8 cellular contexts compared by ENCODE assay signal in the genomic region with DNA sequence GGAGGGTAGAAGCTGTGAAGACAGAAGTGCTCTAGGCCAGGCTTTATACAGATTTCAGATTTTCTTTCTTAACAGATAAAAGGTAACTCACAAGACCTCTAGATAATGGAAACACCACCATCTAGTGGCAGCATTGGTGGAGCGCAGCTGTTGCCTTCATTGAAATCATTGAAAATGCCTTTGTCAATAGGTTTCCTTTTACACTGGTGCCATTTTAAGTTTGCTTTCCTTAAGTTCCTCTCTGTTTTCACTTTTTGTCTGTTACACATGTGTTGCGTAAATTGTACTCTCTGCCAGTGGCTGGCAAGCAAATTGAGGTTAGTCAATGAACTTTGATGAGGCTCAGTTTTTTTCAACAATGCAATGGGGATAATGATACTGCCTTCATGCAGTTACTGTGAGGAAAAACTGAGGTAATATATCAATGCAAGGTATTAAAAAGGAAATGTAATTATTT. TPM values are rescaled to one million over a fixed set of nuclear protein-coding genes. Genes with fewer than 3 reads are reported as not detected.
DNase-seq lines count a peak whose midpoint lies in the region; ATAC-seq and TF ChIP-seq lines count a peak whose summit lies in the region.

No MANE protein-coding gene starts in this region.

- H3K9me3 Mint-ChIP-seq in CD14-positive monocyte (peaks cover 0 to 20% (median 9%) of the 10 kb centered on the region in 7 donors), progenitor cell of endocrine pancreas (ENCODE audit: low read depth) (peaks cover 21% of the 10 kb centered on the region)
- H3K9me3 Mint-ChIP-seq in activated naive CD4-positive, alpha-beta T cell treated with anti-CD3 and anti-CD28 coated beads, Interleukin-2, amount 10 ng/mL, durations not matched to agents 7 days and 5 days: peaks cover 2% of the 10 kb centered on the region

- peaks cover 22% of the 10 kb centered on the region for H3K4me1 Mint-ChIP-seq in CD14-positive monocyte
- peaks cover 2% of the 10 kb centered on the region for H3K4me1 Mint-ChIP-seq in activated naive CD4-positive, alpha-beta T cell treated with anti-CD3 and anti-CD28 coated beads, Interleukin-2, amount 10 ng/mL, durations not matched to agents 7 days and 5 days
- H3K4me1 Mint-ChIP-seq in progenitor cell of endocrine pancreas (ENCODE audit: low read depth): peaks cover 4% of the 10 kb centered on the region

- TF ChIP-seq CTCF in CD14-positive monocyte (IDR thresholded peaks at IDR 0.05) (peak; percentile 93), progenitor cell of endocrine pancreas (IDR thresholded peaks at IDR 0.05; ENCODE audit: unreplicated experiment) (peak; percentile 96), uterus (IDR thresholded peaks at IDR 0.05) (peak; percentile 80 to 87 (median 84))

- intact Hi-C loops in CD14-positive monocyte (cut with micrococcal nuclease) (loop anchor here (2.0 to 5.0 kb wide), 2 partner anchors 670 to 676 kb away; no protein-coding TSS in a partner anchor), head of caudate nucleus (cut with DNase I) (loop anchor here (10.0 kb wide), 1 partner anchor 668 kb away; no protein-coding TSS in a partner anchor), uterus (cut with DNase I; ENCODE audit: low total_unique reads) (loop anchor here (10.0 kb wide), 1 partner anchor 678 kb away; no protein-coding TSS in a partner anchor)

- DNase-seq in CD14-positive monocyte (ENCODE audit: low spot score) (peak; percentile 68), NCI-H1092 treated with DMSO at 0.1 percent for 48 hours (lab: John Stamatoyannopoulos, UW) (peak; percentile 57), head of caudate nucleus (peak; percentile 12 to 93 (median 78)), progenitor cell of endocrine pancreas (ENCODE audit: low spot score, unreplicated experiment) (peak; percentile 52), uterus (peak; percentile 58 to 65)
- peak; percentile 86 for DNase-seq in activated naive CD4-positive, alpha-beta T cell treated with anti-CD3 and anti-CD28 coated beads, Interleukin-2, amount 10 ng/mL, durations not matched to agents 7 days and 5 days

- H3K4me3 Mint-ChIP-seq in CD14-positive monocyte (no peak overlapping the region), progenitor cell of endocrine pancreas (ENCODE audit: low read depth) (no peak overlapping the region)
- H3K4me3 Mint-ChIP-seq in activated naive CD4-positive, alpha-beta T cell treated with anti-CD3 and anti-CD28 coated beads, Interleukin-2, amount 10 ng/mL, durations not matched to agents 7 days and 5 days: no peak overlapping the region

- H3K9me3 ChIP-seq in uterus: no peaks in the 10 kb centered on the region

- no peak overlapping the region for H3K4me3 ChIP-seq in uterus

- ATAC-seq in GM21528 (IDR thresholded peaks at IDR 0.05; ENCODE audit: low FRiP score, unreplicated experiment): peak; percentile 64
- ATAC-seq in SK-N-SH treated with all-trans-retinoic acid at 6 μM for 48 hours: peak; percentile 89

- TF ChIP-seq POLR2A in uterus (IDR thresholded peaks at IDR 0.05): no peak

- CTCF ChIA-PET in activated naive CD4-positive, alpha-beta T cell treated with anti-CD3 and anti-CD28 coated beads, Interleukin-2, amount 10 ng/mL, durations not matched to agents 7 days and 5 days (lab: Charles Lee): interaction anchor here (0.6 to 6.0 kb wide), 17 partner anchors 15 to 851 kb away, joined by 3 to 50 read pairs (median 3); partner anchors contain the start of gene SLC41A2

- H3K4me1 ChIP-seq in uterus: no peaks in the 10 kb centered on the region

- H3K36me3 ChIP-seq in uterus: no peaks in the 10 kb centered on the region

- no peaks in the 10 kb centered on the region for H3K27me3 Mint-ChIP-seq in CD14-positive monocyte (ENCODE audit: low read depth in 3 of 3)
- H3K27me3 Mint-ChIP-seq in activated naive CD4-positive, alpha-beta T cell treated with anti-CD3 and anti-CD28 coated beads, Interleukin-2, amount 10 ng/mL, durations not matched to agents 7 days and 5 days: peaks cover 8% of the 10 kb centered on the region
- H3K27me3 Mint-ChIP-seq in progenitor cell of endocrine pancreas: no peaks in the 10 kb centered on the region

- no peak overlapping the region for H3K27ac ChIP-seq in uterus

- peaks cover 3 to 17% of the 10 kb centered on the region in 2 donors for H3K36me3 Mint-ChIP-seq in CD14-positive monocyte
- peaks cover 9% of the 10 kb centered on the region for H3K36me3 Mint-ChIP-seq in activated naive CD4-positive, alpha-beta T cell treated with anti-CD3 and anti-CD28 coated beads, Interleukin-2, amount 10 ng/mL, durations not matched to agents 7 days and 5 days
- peaks cover 1% of the 10 kb centered on the region for H3K36me3 Mint-ChIP-seq in progenitor cell of endocrine pancreas (ENCODE audit: insufficient read depth)

- no peaks in the 10 kb centered on the region for H3K27me3 ChIP-seq in uterus

- H3K27ac Mint-ChIP-seq in CD14-positive monocyte (peak overlapping the region in 4 of 7 donors; percentile 32 to 82 (median 54)), progenitor cell of endocrine pancreas (no peak overlapping the region)
- H3K27ac Mint-ChIP-seq in activated naive CD4-positive, alpha-beta T cell treated with anti-CD3 and anti-CD28 coated beads, Interleukin-2, amount 10 ng/mL, durations not matched to agents 7 days and 5 days: no peak overlapping the region

TF ChIP-seq in SK-N-SH treated with all-trans-retinoic acid at 6 μM for 48 hours, 23 proteins besides CTCF, POLR2A, EP300 and RAD21:
- TF ChIP-seq PPARA (CRISPR knock-in tag; IDR thresholded peaks at IDR 0.05; ENCODE audit: borderline replicate concordance) (no peak), ZFP3 (CRISPR knock-in tag; IDR thresholded peaks at IDR 0.05) (no peak), GLIS3 (CRISPR knock-in tag; IDR thresholded peaks at IDR 0.05) (no peak), TCF4 (CRISPR knock-in tag; IDR thresholded peaks at IDR 0.05; ENCODE audit: borderline replicate concordance) (no peak), PATZ1 (CRISPR knock-in tag; IDR thresholded peaks at IDR 0.05; ENCODE audit: borderline replicate concordance) (no peak), CSDC2 (CRISPR knock-in tag; IDR thresholded peaks at IDR 0.05) (no peak), OSR1 (CRISPR knock-in tag; IDR thresholded peaks at IDR 0.05) (no peak), ESRRG (CRISPR knock-in tag; IDR thresholded peaks at IDR 0.05) (no peak), POU6F1 (CRISPR knock-in tag; IDR thresholded peaks at IDR 0.05; ENCODE audit: borderline replicate concordance, low read depth) (no peak), SNAI2 (CRISPR knock-in tag; IDR thresholded peaks at IDR 0.05) (no peak), RARB (CRISPR knock-in tag; IDR thresholded peaks at IDR 0.05) (no peak), ZC3H10 (CRISPR knock-in tag; IDR thresholded peaks at IDR 0.05) (no peak), ZNF70 (CRISPR knock-in tag; IDR thresholded peaks at IDR 0.05) (no peak)
- TF ChIP-seq, protein P1, sequence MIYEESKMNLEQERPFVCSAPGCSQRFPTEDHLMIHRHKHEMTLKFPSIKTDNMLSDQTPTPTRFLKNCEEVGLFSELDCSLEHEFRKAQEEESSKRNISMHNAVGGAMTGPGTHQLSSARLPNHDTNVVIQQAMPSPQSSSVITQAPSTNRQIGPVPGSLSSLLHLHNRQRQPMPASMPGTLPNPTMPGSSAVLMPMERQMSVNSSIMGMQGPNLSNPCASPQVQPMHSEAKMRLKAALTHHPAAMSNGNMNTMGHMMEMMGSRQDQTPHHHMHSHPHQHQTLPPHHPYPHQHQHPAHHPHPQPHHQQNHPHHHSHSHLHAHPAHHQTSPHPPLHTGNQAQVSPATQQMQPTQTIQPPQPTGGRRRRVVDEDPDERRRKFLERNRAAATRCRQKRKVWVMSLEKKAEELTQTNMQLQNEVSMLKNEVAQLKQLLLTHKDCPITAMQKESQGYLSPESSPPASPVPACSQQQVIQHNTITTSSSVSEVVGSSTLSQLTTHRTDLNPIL (CRISPR knock-in tag; IDR thresholded peaks at IDR 0.05; ENCODE audit: low read depth): no peak
TF ChIP-seq in SK-N-SH treated with all-trans-retinoic acid at 6 μM for 48 hours: peak in this region for 0.

RNA-seq across cellular contexts. Expression of gene ALDH1L2, which starts 31.1 kb away (rescaled TPM):
- polyA plus RNA-seq in CD14-positive monocyte: under 1 TPM in 1 of 2 donors, not detected in 1; 0.03 TPM
- total RNA-seq in progenitor cell of endocrine pancreas (0.69 and 1.5 TPM in 2 replicates), uterus (10 to 100 TPM in 1 of 4 donors, 1 to 10 TPM in 2, under 1 TPM in 1; 0.77 to 21.4 (median 3.0) TPM)

RNA-seq across cellular contexts. Expression of gene WASHC4, which starts 54.4 kb away (rescaled TPM):
- polyA plus RNA-seq in CD14-positive monocyte: 10 to 100 TPM; 69.0 to 95.3 TPM
- total RNA-seq in progenitor cell of endocrine pancreas (50.1 and 52.7 TPM in 2 replicates), uterus (100 to 1,000 TPM in 1 of 4 donors, 10 to 100 TPM in 3; 44.1 to 162 (median 59.9) TPM)

Comparison
In these comparisons a context has a peak if more than half of its experiments do, and no peak if none do; other contexts are left out.
1. H3K27ac Mint-ChIP-seq: peak in CD14-positive monocyte (4 of 7); none in activated naive CD4-positive, alpha-beta T cell treated with anti-CD3 and anti-CD28 coated beads, Interleukin-2, amount 10 ng/mL, durations not matched to agents 7 days and 5 days (single experiment) and progenitor cell of endocrine pancreas (single experiment).
2. Peak in every context shown above with its lines, with median percentiles within 50 percentile points of each other: DNase-seq and CTCF ChIP-seq.